8 cellular contexts compared by ENCODE assay signal in the genomic region with DNA sequence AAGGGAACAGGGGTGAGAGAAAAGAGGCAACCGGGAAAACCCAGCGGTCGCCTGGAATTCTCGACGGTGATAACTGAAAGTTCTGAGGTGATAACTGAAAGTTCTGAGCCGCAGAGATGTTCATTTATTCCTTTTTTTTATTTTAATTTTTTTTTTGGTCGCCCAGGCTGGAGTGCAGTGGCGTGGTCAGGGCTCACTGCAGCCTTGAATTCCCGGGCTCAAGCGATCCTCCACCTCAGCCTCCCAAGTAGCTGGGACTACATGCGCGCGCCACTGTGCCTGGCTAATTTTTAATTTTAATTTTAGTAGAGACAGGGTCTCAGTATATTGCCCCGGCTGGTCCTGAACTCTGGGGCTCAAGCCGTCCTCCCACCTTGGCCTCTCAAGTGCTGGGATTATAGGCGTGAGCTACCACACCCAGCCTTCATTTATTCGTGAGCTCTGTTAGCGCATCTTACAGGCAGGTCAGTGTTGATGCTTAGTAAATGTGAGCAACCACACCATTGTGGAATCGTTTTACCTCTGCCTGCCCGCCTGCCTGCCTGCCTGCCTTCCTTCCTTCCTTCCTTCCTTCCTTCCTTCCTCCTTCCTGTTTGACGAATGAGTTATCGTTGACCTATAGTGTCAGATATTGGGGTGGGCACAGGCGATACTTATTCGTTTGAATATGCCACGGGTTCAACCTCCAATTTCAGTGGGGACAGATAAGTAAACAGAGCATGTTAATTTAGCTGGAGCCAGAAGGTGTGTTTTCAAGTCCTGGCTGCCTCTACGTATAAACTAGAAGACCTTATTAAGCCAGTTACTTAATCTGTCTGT. TPM values are rescaled to one million over a fixed set of nuclear protein-coding genes. Genes with fewer than 3 reads are reported as not detected.
DNase-seq lines count a peak whose midpoint lies in the region; FAIRE-seq and TF ChIP-seq lines count a peak whose summit lies in the region.

No MANE protein-coding gene starts in this region.

- H3F3A ChIP-seq in neural progenitor cell (ENCODE audit: low read depth) = no peaks in the 10 kb centered on the region

- peak overlapping the region; percentile 66 for H3K4me2 ChIP-seq in neural progenitor cell

- in situ Hi-C loops in GM13977 (cut with MboI; ENCODE audit: low pct_unique_long_range_greater_than_20kb, low sequenced_read_pairs, unreplicated experiment) = no loop called here

- H4K20me1 ChIP-seq in neural progenitor cell (ENCODE audit: low read depth) = peaks cover 14% of the 10 kb centered on the region

- H2AFZ ChIP-seq in neural progenitor cell (replicated peaks) = peak overlapping the region; percentile 27

- peak overlapping the region; percentile 93 for H3K4me3 ChIP-seq in GM12865 (ENCODE audit: low read depth, low read length)
- peak overlapping the region; percentile 81 for H3K4me3 ChIP-seq in epithelial cell of esophagus (ENCODE audit: low read length)
- peak overlapping the region; percentile 41 for H3K4me3 ChIP-seq in neural progenitor cell

- no peak for FAIRE-seq in GM19239 (lab: Jason Lieb, UNC)

- CTCF ChIA-PET in RWPE1 (lab: Yijun Ruan, JAX) = interaction anchor here (1.1 to 1.5 kb wide), 3 partner anchors 20 to 118 kb away, joined by 3 to 6 read pairs (median 5); no protein-coding TSS in a partner anchor

- no peaks in the 10 kb centered on the region for H3K9me3 Mint-ChIP-seq in HFFc6
- peaks cover 31% of the 10 kb centered on the region for H3K9me3 Mint-ChIP-seq in neural progenitor cell

- H3K4me1 Mint-ChIP-seq in HFFc6 (ENCODE audit: low read depth) (peaks cover 46% of the 10 kb centered on the region), neural progenitor cell (peaks cover 28% of the 10 kb centered on the region)

- no peak overlapping the region for H3K9ac ChIP-seq in neural progenitor cell

- H3K36me3 Mint-ChIP-seq in HFFc6 (ENCODE audit: low read depth) (peaks cover 31% of the 10 kb centered on the region), neural progenitor cell (peaks cover 36% of the 10 kb centered on the region)

- TF ChIP-seq CTCF in GM12865 (IDR thresholded peaks at IDR 0.05; ENCODE audit: insufficient read depth, low read depth, low read length, missing control alignments) (no peak), HFFc6 (IDR thresholded peaks at IDR 0.05) (no peak), RWPE1 (conservative IDR thresholded peaks at IDR 0.05; ENCODE audit: low read depth) (no peak), epithelial cell of esophagus (IDR thresholded peaks at IDR 0.05; ENCODE audit: insufficient read depth, low read depth, low read length, missing control alignments) (no peak), neural progenitor cell (IDR thresholded peaks at IDR 0.05) (no peak), GM13977 (IDR thresholded peaks at IDR 0.05; ENCODE audit: extremely low read depth, insufficient read depth, missing control alignments) (no peak)

- H3K27ac ChIP-seq in RWPE1 (peak overlapping the region; percentile 92), neural progenitor cell (no peak overlapping the region)

- H3K9me3 ChIP-seq in neural progenitor cell (ENCODE audit: low read depth) = no peaks in the 10 kb centered on the region

- POLR2A ChIA-PET in RWPE1 (lab: Yijun Ruan, JAX; ENCODE audit: low non-redundant PET) = no interaction called here

- peak overlapping the region; percentile 92 for H3K27ac Mint-ChIP-seq in HFFc6
- H3K27ac Mint-ChIP-seq in neural progenitor cell = no peak overlapping the region

- H3K27me3 Mint-ChIP-seq in HFFc6 (ENCODE audit: insufficient read depth) (peaks cover 10% of the 10 kb centered on the region), neural progenitor cell (ENCODE audit: insufficient read depth, low read depth) (peaks cover 8% of the 10 kb centered on the region)

- no peaks in the 10 kb centered on the region for H3K36me3 ChIP-seq in neural progenitor cell

- H3K27me3 ChIP-seq in neural progenitor cell = no peaks in the 10 kb centered on the region

- DNase-seq in GM12865 (ENCODE audit: low read depth) = peak; percentile 46
- no peak for DNase-seq in HFFc6
- peak; percentile 23 for DNase-seq in RWPE1 (ENCODE audit: low spot score)
- DNase-seq in epithelial cell of esophagus (ENCODE audit: low read depth) = peak; percentile 4
- DNase-seq in neural progenitor cell (ENCODE audit: low spot score) = no peak
- DNase-seq in mesenteric fat pad (ENCODE audit: low spot score) = no peak
- no peak for DNase-seq in GM19239 (ENCODE audit: insufficient read length, low spot score)
- no peak for DNase-seq in GM13977 (ENCODE audit: low spot score)

- no peaks in the 10 kb centered on the region for H3K4me1 ChIP-seq in neural progenitor cell

- H3K4me3 Mint-ChIP-seq in HFFc6 (peak overlapping the region; percentile 93), neural progenitor cell (peak overlapping the region; percentile 88)

- peaks cover 41% of the 10 kb centered on the region for H3K79me2 ChIP-seq in neural progenitor cell (ENCODE audit: low read depth)

RNA-seq across cellular contexts. Expression of a gene that starts 0.6 kb away (rescaled TPM):
- total RNA-seq in HFFc6 (2021; fragmentation: NEBNext Ultra II Directional; extraction: Animal tissue kit (Norgen Biotek cat#: 25700)) = 10 to 100 TPM in 3 of 6 experiments, 1 to 10 TPM in 3; 8.9 to 11.3 (median 10.3) TPM
- total RNA-seq in neural progenitor cell (ENCODE audit: low replicate concordance) (29.4 and 36.3 TPM in 2 replicates), mesenteric fat pad (22.5 TPM)

Comparison
In these comparisons a context has a peak if more than half of its experiments do, and no peak if none do; other contexts are left out.
1. DNase-seq: peak in GM12865 (single experiment), RWPE1 (single experiment) and epithelial cell of esophagus (single experiment); none in HFFc6 (single experiment), neural progenitor cell (single experiment), mesenteric fat pad (single experiment), GM19239 (single experiment) and GM13977 (single experiment).
2. H3K4me3 ChIP-seq: peak in every context shown above with its lines; median percentile 93 in GM12865; 81 in epithelial cell of esophagus; 41 in neural progenitor cell.